ENCODE assay signal across 21 cellular contexts in genomic region chr5:136901-137300, GRCh38. TPM values are rescaled to one million over a fixed set of nuclear protein-coding genes. Genes with fewer than 3 reads are reported as not detected.
A peak's percentile ranks its signal among the peaks of the same experiment; 100 is the strongest.
DNase-seq lines count a peak whose midpoint lies in the region; ATAC-seq and TF ChIP-seq lines count a peak whose summit lies in the region.
"Had no signal": no experiment of that assay in that cellular context is flagged by ENCODE, and none has a peak within 500 bp of the region (broad histone marks: within the 10 kb centered on the region; RNA-seq: fewer than 3 reads in every experiment).

No MANE protein-coding gene starts in this region.

- no peak overlapping the region for H3K4me2 ChIP-seq in GM23248 (ENCODE audit: unreplicated experiment)
- H3K4me2 ChIP-seq: smooth muscle cell had no signal

- ATAC-seq in HG02642 (IDR thresholded peaks at IDR 0.05; ENCODE audit: poor library complexity, unreplicated experiment), result no peak
- ATAC-seq: activated CD8-positive, alpha-beta T cell treated with anti-CD3 and anti-CD28 coated beads, Interleukin-2, amount 10 ng/mL, durations not matched to agents 7 days and 5 days; heart left ventricle had no signal

- in situ Hi-C loops in GM23248 (cut with MboI), result no loop called here

- no peak overlapping the region for H3K4me3 ChIP-seq in A673 (ENCODE audit: low read depth, low read length, poor library complexity, severe bottlenecking)
- no peak overlapping the region for H3K4me3 ChIP-seq in GM23248
- H3K4me3 ChIP-seq in epithelial cell of proximal tubule (ENCODE audit: low read depth, low read length), result no peak overlapping the region
- H3K4me3 ChIP-seq in testis, result no peak overlapping the region
- H3K4me3 ChIP-seq: HAP-1, heart left ventricle, MG63, smooth muscle cell had no signal

- POLR2A ChIA-PET in A673 (lab: Charles Lee; ENCODE audit: low non-redundant PET), result no interaction called here

- no peaks in the 10 kb centered on the region for H3K9me2 ChIP-seq in GM23248 (ENCODE audit: insufficient read depth)

- H3K79me2 ChIP-seq in GM23248 (ENCODE audit: insufficient read depth), result no peaks in the 10 kb centered on the region

- intact Hi-C loops in A673 (cut with micrococcal nuclease; ENCODE audit: unreplicated experiment) (no loop called here), testis (cut with DNase I; ENCODE audit: low total_unique reads) (no loop called here)

- H3K9me3 ChIP-seq in A673 (ENCODE audit: low read depth, low read length, poor library complexity, severe bottlenecking) (no peaks in the 10 kb centered on the region), GM23248 (ENCODE audit: low read depth) (no peaks in the 10 kb centered on the region), testis (no peaks in the 10 kb centered on the region)
- H3K9me3 ChIP-seq: BE2C, MG63 had no signal

- no peak for TF ChIP-seq POLR2A in testis (IDR thresholded peaks at IDR 0.05)

- no peak overlapping the region for H3K9ac ChIP-seq in GM23248

- DNase-seq in A673 (ENCODE audit: low spot score), result peak; percentile 14
- peak; percentile 21 for DNase-seq in GM23248
- peak; percentile 18 for DNase-seq in NCI-H69 (lab: John Stamatoyannopoulos, UW)
- no peak for DNase-seq in epithelial cell of proximal tubule (ENCODE audit: low read depth)
- no peak for DNase-seq in testis
- no peak for DNase-seq in stimulated activated CD4-positive, alpha-beta T cell treated with anti-CD3 and anti-CD28 coated beads, Interleukin-4, amount 100 ng/mL, for 1 hour
- DNase-seq: activated CD4-positive, CD25-positive, alpha-beta regulatory T cell; activated CD8-positive, alpha-beta T cell treated with anti-CD3 and anti-CD28 coated beads, Interleukin-2, amount 10 ng/mL, durations not matched to agents 7 days and 5 days; activated T-cell treated with anti-CD3 and anti-CD28 coated beads, Interleukin-2, amount 50 U/mL, for 48 hours; BE2C; Calu3; cortex of kidney; erythroblast; heart left ventricle; MG63; NCI-H82 had no signal

- H3K27me3 ChIP-seq in A673 (replicated peaks; ENCODE audit: insufficient read depth, low read depth, low read length, poor library complexity) (no peaks in the 10 kb centered on the region), GM23248 (replicated peaks; ENCODE audit: insufficient read depth) (peaks cover 8% of the 10 kb centered on the region; the same call in 1 of the 2 replicates), testis (no peaks in the 10 kb centered on the region)
- H3K27me3 ChIP-seq: BE2C had no signal

- TF ChIP-seq CTCF in A673 (conservative IDR thresholded peaks at IDR 0.05; ENCODE audit: low read depth, low read length) (no peak), epithelial cell of proximal tubule (conservative IDR thresholded peaks at IDR 0.05; ENCODE audit: low read depth, low read length) (peak; percentile 9), testis (IDR thresholded peaks at IDR 0.05) (no peak)

- WGBS in GM23248 (ENCODE audit: low coverage in 1 of 2, low lambda C conversion rate in 2 of 2, missing lambda C conversion rate in 2 of 2), 2 experiments, result 38 to 45% methylated on average over 5 of the region's 5 CpGs
- WGBS in testis, 2 donors, result 73 to 83% methylated on average over 5 of the region's 5 CpGs

- H3K4me1 ChIP-seq in A673 (ENCODE audit: insufficient read depth, low read length, poor library complexity, severe bottlenecking) (no peaks in the 10 kb centered on the region), GM23248 (ENCODE audit: insufficient read depth) (no peaks in the 10 kb centered on the region), testis (no peaks in the 10 kb centered on the region)
- H3K4me1 ChIP-seq: BE2C, heart left ventricle had no signal

- H2AFZ ChIP-seq in GM23248, result no peak overlapping the region

- no peaks in the 10 kb centered on the region for H3F3A ChIP-seq in GM23248 (ENCODE audit: insufficient read depth)

- no peaks in the 10 kb centered on the region for H3K36me3 ChIP-seq in A673 (ENCODE audit: insufficient read depth, low read length, poor library complexity, severe bottlenecking)
- H3K36me3 ChIP-seq in GM23248 (ENCODE audit: low read depth), result no peaks in the 10 kb centered on the region
- H3K36me3 ChIP-seq in testis (ENCODE audit: low read depth, missing control alignments), result no peaks in the 10 kb centered on the region
- H3K36me3 ChIP-seq: BE2C, heart left ventricle, MG63 had no signal

- H4K20me1 ChIP-seq in GM23248 (ENCODE audit: insufficient read depth), result no peaks in the 10 kb centered on the region

- no TSS peak for BruUV-seq in A673 (replicated peaks; lab: Mats Ljungman, UMichigan)

- H3K27ac ChIP-seq in A673 (ENCODE audit: low read depth, low read length, poor library complexity, severe bottlenecking) (no peak overlapping the region), GM23248 (no peak overlapping the region), testis (no peak overlapping the region)
- H3K27ac ChIP-seq: heart left ventricle had no signal

- CTCF ChIA-PET in A673 (lab: Charles Lee), result no interaction called here

RNA-seq across cellular contexts. Expression of gene PLEKHG4B, which starts 44.9 kb away (rescaled TPM):
- 0.28 and 0.33 TPM in 2 replicates for total RNA-seq in A673 (2021)
- total RNA-seq in GM23248 (2014; rRNA removed; shearing (Covaris generic)), result not detected in 2 replicates
- polyA plus RNA-seq in GM23248 (2016; fragmentation: Nextera tagmentation; extraction: Ambion mirVana), result not detected in 2 replicates
- 3.5 and 4.3 TPM in 2 replicates for total RNA-seq in epithelial cell of proximal tubule
- 1 to 10 TPM; 6.0 to 6.9 TPM for total RNA-seq in testis
- 3.2 TPM for polyA plus RNA-seq in testis (ENCODE audit: insufficient read depth, low read depth, low replicate concordance)
- total RNA-seq: activated CD8-positive, alpha-beta T cell treated with anti-CD3 and anti-CD28 coated beads, Interleukin-2, amount 10 ng/mL, durations not matched to agents 7 days and 5 days had no signal
- polyA plus RNA-seq: heart left ventricle had no signal

RNA-seq across cellular contexts. Expression of gene LRRC14B, which starts 54.4 kb away (rescaled TPM):
- total RNA-seq in A673 (2021) (not detected in 2 replicates), epithelial cell of proximal tubule (not detected in 2 replicates), testis (under 1 TPM; 0.93 to 0.94 TPM)
- not detected in 2 replicates for total RNA-seq in GM23248 (2014; rRNA removed; shearing (Covaris generic))
- polyA plus RNA-seq in GM23248 (2016; fragmentation: Nextera tagmentation; extraction: Ambion mirVana) (not detected in 2 replicates), testis (ENCODE audit: insufficient read depth, low read depth, low replicate concordance) (0.33 TPM)
- total RNA-seq: activated CD8-positive, alpha-beta T cell treated with anti-CD3 and anti-CD28 coated beads, Interleukin-2, amount 10 ng/mL, durations not matched to agents 7 days and 5 days; Calu3; lung microvascular endothelial cell; progenitor cell of endocrine pancreas; smooth muscle cell had no signal
- polyA plus RNA-seq: smooth muscle cell had no signal

Comparison
In these comparisons a context has a peak if more than half of its experiments do, and no peak if none do; other contexts are left out.
1. DNase-seq: peak in A673 (single experiment), GM23248 (single experiment) and NCI-H69 (single experiment); none in epithelial cell of proximal tubule (single experiment), testis (single experiment) and stimulated activated CD4-positive, alpha-beta T cell treated with anti-CD3 and anti-CD28 coated beads, Interleukin-4, amount 100 ng/mL, for 1 hour (single experiment).